In genomic region chr7:50673096-50673495, GRCh38 we compare ENCODE assay signal across 18 cellular contexts.
DNase-seq lines count a peak whose midpoint lies in the region; ATAC-seq, FAIRE-seq and TF ChIP-seq lines count a peak whose summit lies in the region.
"Had no signal": no experiment of that assay in that cellular context is flagged by ENCODE, and none has a peak within 500 bp of the region (broad histone marks: within the 10 kb centered on the region; RNA-seq: fewer than 3 reads in every experiment).

No MANE protein-coding gene starts in this region.

- H3K9me3 Mint-ChIP-seq in astrocyte (ENCODE audit: unreplicated experiment), result peaks cover 8% of the 10 kb centered on the region
- H3K9me3 Mint-ChIP-seq: CD8-positive, alpha-beta T cell had no signal

- no peak for TF ChIP-seq CTCF in astrocyte (IDR thresholded peaks at IDR 0.05; ENCODE audit: insufficient read depth, low read depth, low read length)
- TF ChIP-seq CTCF in BE2C (IDR thresholded peaks at IDR 0.05; ENCODE audit: low read depth, low read length), result no peak
- no peak for TF ChIP-seq CTCF in lower lobe of right lung (IDR thresholded peaks at IDR 0.05)

- peaks cover 0 to 25% (median 19%) of the 10 kb centered on the region in 11 experiments; a peak in 15 of 22 replicates for H3K9me3 ChIP-seq in BLaER1 treated with 17β-estradiol and CSF1 and Interleukin-3, amounts not matched to agents 10 nM and 100 nM (replicated peaks in 1 of 11)
- H3K9me3 ChIP-seq in astrocyte (ENCODE audit: insufficient read depth, low read depth, low read length) (no peaks in the 10 kb centered on the region), BE2C (peaks cover 5% of the 10 kb centered on the region; the same call in 1 of the 2 replicates), lower lobe of right lung (no peaks in the 10 kb centered on the region)

- H3K4me3 ChIP-seq in BLaER1 treated with 17β-estradiol and CSF1 and Interleukin-3, amounts not matched to agents 10 nM and 100 nM, result no peak overlapping the region
- H3K4me3 ChIP-seq in H7 (ENCODE audit: insufficient read depth, low read depth, low read length) (no peak overlapping the region), astrocyte (ENCODE audit: insufficient read depth, low read depth, low read length) (no peak overlapping the region), BE2C (ENCODE audit: low read depth, low read length) (no peak overlapping the region), lower lobe of right lung (no peak overlapping the region)
- H3K4me3 ChIP-seq: GM12878 had no signal

- intact Hi-C loops in lower lobe of right lung (cut with DNase I), result no loop called here

- peaks cover 22% of the 10 kb centered on the region for H3K4me1 Mint-ChIP-seq in astrocyte (ENCODE audit: low read depth, unreplicated experiment)

- peaks cover 0 to 35% (median 25%) of the 10 kb centered on the region in 10 experiments; a peak in 15 of 20 replicates for H3K4me1 ChIP-seq in BLaER1 treated with 17β-estradiol and CSF1 and Interleukin-3, amounts not matched to agents 10 nM and 100 nM
- H3K4me1 ChIP-seq in astrocyte (ENCODE audit: insufficient read depth, low read length) (peaks cover 2% of the 10 kb centered on the region), BE2C (no peaks in the 10 kb centered on the region), lower lobe of right lung (peaks cover 26% of the 10 kb centered on the region)

- ATAC-seq in lower lobe of right lung, result no peak
- ATAC-seq: CD8-positive, alpha-beta T cell; GM12878 had no signal

- no peaks in the 10 kb centered on the region for H3K27me3 ChIP-seq in BLaER1 treated with 17β-estradiol and CSF1 and Interleukin-3, amounts not matched to agents 10 nM and 100 nM
- H3K27me3 ChIP-seq in H7 (ENCODE audit: control insufficient read depth, insufficient read depth, low read length) (no peaks in the 10 kb centered on the region), astrocyte (ENCODE audit: insufficient read depth, low read length) (no peaks in the 10 kb centered on the region), BE2C (no peaks in the 10 kb centered on the region), lower lobe of right lung (ENCODE audit: low read depth) (no peaks in the 10 kb centered on the region)

- peak overlapping the region in 7 of 11 experiments; percentile 10 to 49 (median 42); a peak in 13 of 22 replicates for H3K4me2 ChIP-seq in BLaER1 treated with 17β-estradiol and CSF1 and Interleukin-3, amounts not matched to agents 10 nM and 100 nM
- H3K4me2 ChIP-seq in astrocyte (ENCODE audit: low read length), result no peak overlapping the region

- H3K36me3 ChIP-seq in BLaER1 treated with 17β-estradiol and CSF1 and Interleukin-3, amounts not matched to agents 10 nM and 100 nM, result peaks cover 70 to 95% (median 82%) of the 10 kb centered on the region in 11 experiments
- H3K36me3 ChIP-seq in H7 (replicated peaks; ENCODE audit: control insufficient read depth, insufficient read depth, low read length) (peaks cover 7% of the 10 kb centered on the region), astrocyte (ENCODE audit: insufficient read depth, low read length) (peaks cover 17% of the 10 kb centered on the region), BE2C (no peaks in the 10 kb centered on the region), lower lobe of right lung (peaks cover 27% of the 10 kb centered on the region)

- peak overlapping the region; percentile 75 for H3K27ac Mint-ChIP-seq in astrocyte (ENCODE audit: unreplicated experiment)
- H3K27ac Mint-ChIP-seq: CD8-positive, alpha-beta T cell had no signal

- DNase-seq in H7 (peak; percentile 23), astrocyte (ENCODE audit: low read depth) (no peak), islet precursor cell (peak; percentile 21), BE2C (no peak), germinal center (ENCODE audit: low spot score) (no peak), mucosa of gallbladder (ENCODE audit: low spot score) (no peak), lower lobe of right lung (no peak)
- DNase-seq: ACHN; Calu3; CD8-positive, alpha-beta T cell; DMS79 treated with DMSO at 0.1 percent for 48 hours; GF-D8; HCEC 1CT had no signal

- no peak for FAIRE-seq in astrocyte (lab: Jason Lieb, UNC)
- FAIRE-seq: A204.1, GM12878, H1 had no signal

- no peak overlapping the region; a peak in 1 of 22 replicates for H3K9ac ChIP-seq in BLaER1 treated with 17β-estradiol and CSF1 and Interleukin-3, amounts not matched to agents 10 nM and 100 nM
- H3K9ac ChIP-seq in astrocyte (ENCODE audit: low read length), result no peak overlapping the region

- H3K27me3 Mint-ChIP-seq in astrocyte (ENCODE audit: low read depth, unreplicated experiment), result no peaks in the 10 kb centered on the region

- H3K79me2 ChIP-seq in astrocyte (ENCODE audit: insufficient read depth, low read length), result peaks cover 94% of the 10 kb centered on the region

- H4K20me1 ChIP-seq in BLaER1 treated with 17β-estradiol and CSF1 and Interleukin-3, amounts not matched to agents 10 nM and 100 nM, result peaks cover 27 to 98% (median 82%) of the 10 kb centered on the region in 11 experiments; a peak in 19 of 22 replicates
- peaks cover 98% of the 10 kb centered on the region for H4K20me1 ChIP-seq in astrocyte (ENCODE audit: insufficient read depth, low read length)

- H3K4me3 Mint-ChIP-seq in astrocyte (ENCODE audit: unreplicated experiment), result no peak overlapping the region
- H3K4me3 Mint-ChIP-seq: CD8-positive, alpha-beta T cell had no signal

- no peak overlapping the region for H2AFZ ChIP-seq in astrocyte (ENCODE audit: low read depth, low read length)

- H3K36me3 Mint-ChIP-seq in astrocyte (ENCODE audit: low read depth, unreplicated experiment), result peaks cover 59% of the 10 kb centered on the region

- H3K27ac ChIP-seq in BLaER1 treated with 17β-estradiol and CSF1 and Interleukin-3, amounts not matched to agents 10 nM and 100 nM, result 0 out of 22 replicates have a peak overlapping the region, but pooled peaks of 1 of the 11 experiments have one; percentile 0
- H3K27ac ChIP-seq in astrocyte (ENCODE audit: low read depth, low read length) (no peak overlapping the region), lower lobe of right lung (no peak overlapping the region)
- H3K27ac ChIP-seq: HL-60 had no signal

Comparison
In these comparisons a context has a peak if more than half of its experiments do, and no peak if none do; other contexts are left out.
1. DNase-seq: peak in H7 (single experiment) and islet precursor cell (single experiment); none in astrocyte (single experiment), BE2C (single experiment), germinal center (single experiment), mucosa of gallbladder (single experiment) and lower lobe of right lung (single experiment).